Comparison of ENCODE assay signal across 11 cellular contexts in genomic region chr7:3168370-3168769, GRCh38.
A peak's percentile ranks its signal among the peaks of the same experiment; 100 is the strongest.
DNase-seq lines count a peak whose midpoint lies in the region; ATAC-seq and TF ChIP-seq lines count a peak whose summit lies in the region.
"Had no signal": no experiment of that assay in that cellular context is flagged by ENCODE, and none has a peak within 500 bp of the region (broad histone marks: within the 10 kb centered on the region; RNA-seq: fewer than 3 reads in every experiment).

No MANE protein-coding gene starts in this region.

- no peaks in the 10 kb centered on the region for H3K36me3 ChIP-seq in heart left ventricle
- no peaks in the 10 kb centered on the region for H3K36me3 ChIP-seq in body of pancreas (replicated peaks in 1 of 2; ENCODE audit: insufficient read depth in 1 of 2, low read depth in 2 of 2)
- H3K36me3 ChIP-seq in lower lobe of right lung = no peaks in the 10 kb centered on the region

- H3K4me1 ChIP-seq in heart left ventricle (peaks cover 0 to 15% (median 0%) of the 10 kb centered on the region in 12 donors), body of pancreas (peaks cover 47% of the 10 kb centered on the region), lower lobe of right lung (no peaks in the 10 kb centered on the region)

- TF ChIP-seq CTCF in heart left ventricle (IDR thresholded peaks at IDR 0.05) (no peak), body of pancreas (IDR thresholded peaks at IDR 0.05) (no peak), lower lobe of right lung (IDR thresholded peaks at IDR 0.05) (no peak)

- no peak for TF ChIP-seq POLR2A in heart left ventricle (IDR thresholded peaks at IDR 0.05)
- TF ChIP-seq POLR2A in body of pancreas (IDR thresholded peaks at IDR 0.05) = no peak

- intact Hi-C loops in heart left ventricle (cut with DNase I) = no loop called here
- intact Hi-C loops in cardiac septum (cut with DNase I) = no loop called here
- intact Hi-C loops in body of pancreas (cut with DNase I) = no loop called here
- intact Hi-C loops in lower lobe of right lung (cut with DNase I) = no loop called here

- H3K27me3 ChIP-seq in heart left ventricle (peaks cover 0 to 27% (median 0%) of the 10 kb centered on the region in 9 donors), body of pancreas (no peaks in the 10 kb centered on the region), lower lobe of right lung (ENCODE audit: low read depth) (peaks cover 21% of the 10 kb centered on the region)

- DNase-seq in heart left ventricle (peak in 1 of 5 donors; percentile 40), cardiac septum (ENCODE audit: low spot score) (no peak), body of pancreas (peak in 3 of 4 donors; percentile 31 to 34 (median 31)), lower lobe of right lung (peak; percentile 21), NCI-H1092 treated with DMSO at 0.1 percent for 48 hours (lab: John Stamatoyannopoulos, UW) (no peak)
- DNase-seq: Caco-2; CD4-positive, alpha-beta T cell; HCEC 1CT; HFFc6 had no signal

- H3K9me3 ChIP-seq in heart left ventricle (no peaks in the 10 kb centered on the region), body of pancreas (no peaks in the 10 kb centered on the region), lower lobe of right lung (no peaks in the 10 kb centered on the region)

- no peak overlapping the region for H3K27ac ChIP-seq in heart left ventricle
- H3K27ac ChIP-seq in body of pancreas = peak overlapping the region in 1 of 4 donors; percentile 0
- H3K27ac ChIP-seq in lower lobe of right lung = no peak overlapping the region
- H3K27ac ChIP-seq: C4-2B had no signal

- no peak overlapping the region for H3K4me3 ChIP-seq in heart left ventricle
- no peak overlapping the region for H3K4me3 ChIP-seq in body of pancreas
- H3K4me3 ChIP-seq in lower lobe of right lung = no peak overlapping the region

- ATAC-seq in heart left ventricle (peak; percentile 50 to 68 (median 66)), body of pancreas (no peak), lower lobe of right lung (no peak), HG02678 (IDR thresholded peaks at IDR 0.05; ENCODE audit: unreplicated experiment) (no peak)

- WGBS in heart left ventricle, 4 donors = 55 to 70% (median 61%) methylated on average over 10 to 12 of the region's 12 CpGs
- 79 to 86% methylated on average over 12 of the region's 12 CpGs for WGBS in body of pancreas, 2 donors

Comparison
In these comparisons a context has a peak if more than half of its experiments do, and no peak if none do; other contexts are left out.
1. ATAC-seq: peak in heart left ventricle (4 of 4); none in body of pancreas (single experiment), lower lobe of right lung (0 of 2) and HG02678 (single experiment).
2. DNase-seq: peak in body of pancreas (3 of 4) and lower lobe of right lung (single experiment); none in cardiac septum (single experiment) and NCI-H1092 treated with DMSO at 0.1 percent for 48 hours (single experiment).